ENCODE assay signal across 16 cellular contexts in the genomic region with DNA sequence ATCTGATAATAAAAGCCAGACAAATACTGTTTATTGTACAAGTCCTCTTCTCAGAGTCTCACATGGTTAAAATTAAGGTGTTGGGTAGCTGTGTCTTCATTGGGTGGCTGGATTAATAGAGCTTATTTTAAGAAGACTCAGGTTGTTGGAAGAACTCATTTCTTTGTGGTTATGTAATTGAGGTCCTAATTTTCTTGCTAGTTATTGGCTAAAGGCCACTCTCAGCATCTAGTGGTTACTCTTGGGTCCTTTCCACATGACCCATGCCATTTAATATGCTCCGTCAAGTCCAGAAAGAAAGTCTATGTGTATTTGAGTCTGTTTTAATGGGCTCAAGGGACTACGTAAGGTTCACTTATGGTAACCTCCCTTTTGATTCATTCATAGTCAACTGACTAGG.
A peak's percentile ranks its signal among the peaks of the same experiment; 100 is the strongest.
DNase-seq lines count a peak whose midpoint lies in the region; ATAC-seq, FAIRE-seq and TF ChIP-seq lines count a peak whose summit lies in the region.
"Had no signal": no experiment of that assay in that cellular context is flagged by ENCODE, and none has a peak within 500 bp of the region (broad histone marks: within the 10 kb centered on the region; RNA-seq: fewer than 3 reads in every experiment).

No MANE protein-coding gene starts in this region.

- H3K27me3 ChIP-seq in astrocyte (ENCODE audit: insufficient read depth, low read length): no peaks in the 10 kb centered on the region

- no peaks in the 10 kb centered on the region for H3K9me3 ChIP-seq in astrocyte (ENCODE audit: insufficient read depth, low read depth, low read length)

- no peaks in the 10 kb centered on the region for H3K79me2 ChIP-seq in astrocyte (ENCODE audit: insufficient read depth, low read length)

- peak overlapping the region; percentile 68 for H3K4me2 ChIP-seq in astrocyte (ENCODE audit: low read length)
- H3K4me2 ChIP-seq: GM23338 had no signal

- H3K4me3 ChIP-seq in astrocyte (ENCODE audit: insufficient read depth, low read depth, low read length) (no peak overlapping the region), retinal pigment epithelial cell (ENCODE audit: low read length) (no peak overlapping the region)
- H3K4me3 ChIP-seq: GM23338 had no signal

- peak overlapping the region; percentile 75 for H3K27ac ChIP-seq in astrocyte (ENCODE audit: low read depth, low read length)

- peak overlapping the region; percentile 26 for H3K9ac ChIP-seq in astrocyte (ENCODE audit: low read length)

- TF ChIP-seq CTCF in astrocyte (IDR thresholded peaks at IDR 0.05; ENCODE audit: insufficient read depth, low read depth, low read length) (no peak), retinal pigment epithelial cell (conservative IDR thresholded peaks at IDR 0.05; ENCODE audit: low read depth, low read length) (no peak)

- peak overlapping the region; percentile 28 for H3K27ac Mint-ChIP-seq in astrocyte (ENCODE audit: unreplicated experiment)
- H3K27ac Mint-ChIP-seq: B cell; CD4-positive, alpha-beta T cell; GM23338; H9 had no signal

- ATAC-seq in sciatic nerve: no peak
- ATAC-seq: GM23338 had no signal

- peaks cover 18% of the 10 kb centered on the region for H3K4me1 Mint-ChIP-seq in astrocyte (ENCODE audit: low read depth, unreplicated experiment)
- H3K4me1 Mint-ChIP-seq: B cell had no signal

- peaks cover 13% of the 10 kb centered on the region for H3K4me1 ChIP-seq in astrocyte (ENCODE audit: insufficient read depth, low read length)

- no peak overlapping the region for H3K4me3 Mint-ChIP-seq in astrocyte (ENCODE audit: unreplicated experiment)
- H3K4me3 Mint-ChIP-seq: B cell; CD4-positive, alpha-beta T cell; GM23338; H9 had no signal

- H3K27me3 Mint-ChIP-seq in astrocyte (ENCODE audit: low read depth, unreplicated experiment): no peaks in the 10 kb centered on the region
- H3K27me3 Mint-ChIP-seq: B cell; CD4-positive, alpha-beta T cell had no signal

- intact Hi-C loops in sciatic nerve (cut with DNase I): no loop called here

- no peaks in the 10 kb centered on the region for H3K36me3 ChIP-seq in astrocyte (ENCODE audit: insufficient read depth, low read length)

- peak; percentile 75 for DNase-seq in M059J (ENCODE audit: low read depth)
- DNase-seq in astrocyte (ENCODE audit: low read depth): peak; percentile 92
- DNase-seq in fibroblast of peridontal ligament (ENCODE audit: extremely low read depth): peak; percentile 18
- peak; percentile 81 for DNase-seq in retinal pigment epithelial cell (ENCODE audit: low read depth)
- no peak for DNase-seq in sciatic nerve (ENCODE audit: low spot score)
- DNase-seq in stimulated activated naive CD4-positive, alpha-beta T cell (lab: John Stamatoyannopoulos, UW): no peak
- no peak for DNase-seq in cerebellar nuclear complex (lab: John Stamatoyannopoulos, UW)
- DNase-seq: C1 segment of cervical spinal cord; CD4-positive, alpha-beta T cell; DMS79 treated with DMSO at 0.1 percent for 48 hours; H9 had no signal

- H3K36me3 Mint-ChIP-seq in astrocyte (ENCODE audit: low read depth, unreplicated experiment): no peaks in the 10 kb centered on the region

- H3K9me3 Mint-ChIP-seq in astrocyte (ENCODE audit: unreplicated experiment): no peaks in the 10 kb centered on the region
- H3K9me3 Mint-ChIP-seq: GM23338, H9 had no signal

- no peak for FAIRE-seq in astrocyte (lab: Jason Lieb, UNC)
- FAIRE-seq: A204.1, G401.6, GM12891 had no signal

- H2AFZ ChIP-seq in astrocyte (ENCODE audit: low read depth, low read length): no peak overlapping the region
- H2AFZ ChIP-seq: GM23338 had no signal

- no peaks in the 10 kb centered on the region for H4K20me1 ChIP-seq in astrocyte (ENCODE audit: insufficient read depth, low read length)

Comparison
In these comparisons a context has a peak if more than half of its experiments do, and no peak if none do; other contexts are left out.
1. DNase-seq: peak in M059J (single experiment), astrocyte (single experiment), fibroblast of peridontal ligament (single experiment) and retinal pigment epithelial cell (single experiment); none in sciatic nerve (single experiment), stimulated activated naive CD4-positive, alpha-beta T cell (0 of 6) and cerebellar nuclear complex (0 of 2).